Comparison of ENCODE assay signal across 22 cellular contexts in genomic region chr9:120447959-120448500, GRCh38.
"Had no signal": no experiment of that assay in that cellular context is flagged by ENCODE, and none has a peak within 500 bp of the region (broad histone marks: within the 10 kb centered on the region; RNA-seq: fewer than 3 reads in every experiment).

No MANE protein-coding gene starts in this region.

- H3K4me2 ChIP-seq: hepatocyte had no signal

- H3K27me3 ChIP-seq: dorsolateral prefrontal cortex, hepatocyte, left lung, right lobe of liver, stomach, transverse colon, upper lobe of right lung, uterus had no signal

- H3K79me2 ChIP-seq: hepatocyte had no signal

- ATAC-seq: left lung; lower lobe of right lung; naive thymus-derived CD4-positive, alpha-beta T cell; right lobe of liver; upper lobe of right lung had no signal

- H3K36me3 ChIP-seq: uterus had no signal

- H3K9me3 ChIP-seq: left lung, lower lobe of right lung, psoas muscle, right lobe of liver, stomach, transverse colon, upper lobe of right lung, uterus had no signal

- H3K4me1 ChIP-seq: right lobe of liver, upper lobe of right lung, uterus had no signal

- H3K4me3 ChIP-seq: dorsolateral prefrontal cortex, hepatocyte, left lung, lower lobe of right lung, psoas muscle, right lobe of liver, stomach, transverse colon, upper lobe of right lung, uterus had no signal

- DNase-seq: caudate nucleus; cerebellar nuclear complex; dorsolateral prefrontal cortex; effector CD4-positive, alpha-beta T cell; kidney; left lung; lower lobe of right lung; mesenchymal stem cell; midbrain; naive thymus-derived CD4-positive, alpha-beta T cell; nucleus accumbens; psoas muscle; right lobe of liver; small intestine; stimulated activated CD4-positive, alpha-beta T cell treated with anti-CD3 and anti-CD28 coated beads, Interleukin-15, amount 100 ng/mL, for 24 hours; stimulated activated CD4-positive, alpha-beta T cell treated with anti-CD3 and anti-CD28 coated beads, Interleukin-2, amount 100 ng/mL, for 48 hours; stimulated activated naive CD4-positive, alpha-beta T cell treated with Interleukin-2 at 50 U/mL for 16 hours; stomach; transverse colon; upper lobe of right lung; uterus had no signal

- H3K27ac ChIP-seq: dorsolateral prefrontal cortex, hepatocyte, left lung, lower lobe of right lung, psoas muscle, right lobe of liver, stomach, transverse colon, upper lobe of right lung, uterus had no signal
